ENCODE assay signal across 8 cellular contexts in the genomic region with DNA sequence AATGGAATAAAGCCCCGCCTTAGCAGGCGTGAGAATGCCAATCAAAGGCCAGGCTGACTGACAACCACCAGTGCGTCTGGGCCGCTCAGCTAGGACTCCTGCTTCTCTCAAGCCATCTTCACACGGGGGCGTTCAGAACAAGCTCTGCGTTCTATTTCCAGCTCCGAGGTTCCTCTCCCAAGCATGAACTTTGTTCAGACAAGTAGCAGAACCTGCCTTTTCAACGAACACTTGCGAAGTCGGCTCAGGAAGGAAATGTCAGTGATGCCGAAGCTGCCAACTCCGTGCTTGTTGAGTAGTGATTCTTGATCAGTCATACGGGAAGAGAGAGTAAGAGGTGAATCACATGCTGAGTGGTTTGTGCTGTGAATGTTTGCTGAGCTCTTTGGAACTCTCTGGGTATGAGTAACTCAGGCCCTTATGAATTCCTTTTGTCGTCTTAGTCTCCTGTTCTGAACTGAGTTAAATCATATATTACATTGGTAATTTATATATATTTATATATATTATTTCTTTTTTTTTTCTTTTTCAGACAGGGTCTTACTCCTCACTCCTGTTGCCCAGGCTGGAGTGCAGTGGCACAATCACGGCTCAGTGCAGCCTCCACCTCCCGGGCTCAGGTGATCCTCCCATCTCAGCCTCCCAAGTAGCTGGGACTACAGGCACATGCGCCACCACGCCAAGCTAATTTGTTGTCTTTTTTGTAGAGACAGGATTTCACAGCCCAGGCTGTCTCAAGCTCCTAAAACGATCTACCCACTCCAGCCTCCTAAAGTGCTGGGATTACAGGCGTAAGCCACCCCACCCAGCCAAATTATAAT. TPM values are rescaled to one million over a fixed set of nuclear protein-coding genes. Genes with fewer than 3 reads are reported as not detected.
A peak's percentile ranks its signal among the peaks of the same experiment; 100 is the strongest.
DNase-seq lines count a peak whose midpoint lies in the region; ATAC-seq and TF ChIP-seq lines count a peak whose summit lies in the region.

No MANE protein-coding gene starts in this region.

- peak; percentile 63 for ATAC-seq in GM18508 (IDR thresholded peaks at IDR 0.05; ENCODE audit: insufficient read depth, unreplicated experiment)
- ATAC-seq in HG02798 (IDR thresholded peaks at IDR 0.05; ENCODE audit: poor library complexity, unreplicated experiment) = peak; percentile 76
- ATAC-seq in left lobe of liver = peak; percentile 27
- peak; percentile 99 for ATAC-seq in stimulated activated naive CD8-positive, alpha-beta T cell treated with anti-CD3 and anti-CD28 coated beads, Interleukin-15, Interleukin-2, amounts not matched to agents 100 U/mL and 50 U/mL, for 24 hours
- ATAC-seq in HG03025 (IDR thresholded peaks at IDR 0.05; ENCODE audit: low FRiP score, unreplicated experiment) = no peak

- H2AFZ ChIP-seq in PC-9 = peak overlapping the region; percentile 65; the same call in 1 of the 2 replicates

- H3F3A ChIP-seq in PC-9 (ENCODE audit: insufficient read depth, low read depth) = peaks cover 17% of the 10 kb centered on the region; the same call in 1 of the 2 replicates

- no peaks in the 10 kb centered on the region for H3K9me2 ChIP-seq in PC-9 (ENCODE audit: insufficient read depth)

- DNase-seq in PC-9 (peak; percentile 46 to 86), left lobe of liver (ENCODE audit: low spot score) (no peak), SHP77 (lab: John Stamatoyannopoulos, UW) (no peak)
- DNase-seq in activated naive CD4-positive, alpha-beta T cell treated with anti-CD3 and anti-CD28 coated beads, Interleukin-2, amount 50 U/mL, for 16 hours = peak; percentile 66
- DNase-seq in stimulated activated naive CD8-positive, alpha-beta T cell treated with anti-CD3 and anti-CD28 coated beads, Interleukin-15, Interleukin-2, amounts not matched to agents 100 U/mL and 50 U/mL, for 24 hours = peak; percentile 59

- TF ChIP-seq CTCF in PC-9 (conservative IDR thresholded peaks at IDR 0.05) = no peak

- BruUV-seq in PC-9 (replicated peaks; lab: Mats Ljungman, UMichigan) = no TSS peak

- CTCF ChIA-PET in PC-9 (lab: Charles Lee) = interaction anchor here (0.6 to 0.7 kb wide), 2 partner anchors 12 to 33 kb away, joined by 3 read pairs; no protein-coding TSS in a partner anchor

- H3K27ac ChIP-seq in PC-9 = peak overlapping the region; percentile 53

- no peaks in the 10 kb centered on the region for H3K36me3 ChIP-seq in PC-9 (ENCODE audit: low read depth)

- no peaks in the 10 kb centered on the region for H3K79me2 ChIP-seq in PC-9 (ENCODE audit: low read depth)

- H3K27me3 ChIP-seq in PC-9 (ENCODE audit: insufficient read depth, low read depth) = no peaks in the 10 kb centered on the region

- no peaks in the 10 kb centered on the region; the same call in 1 of the 2 replicates for H3K4me1 ChIP-seq in PC-9 (replicated peaks; ENCODE audit: insufficient read depth)

- H3K9me3 ChIP-seq in PC-9 (ENCODE audit: insufficient read depth, low read depth) = no peaks in the 10 kb centered on the region

- intact Hi-C loops in PC-9 (cut with micrococcal nuclease; ENCODE audit: unreplicated experiment) = no loop called here

- H3K4me2 ChIP-seq in PC-9 = peak overlapping the region; percentile 58

- POLR2A ChIA-PET in PC-9 (lab: Charles Lee; ENCODE audit: unreplicated experiment) = interaction anchor here (0.6 to 0.7 kb wide), 2 partner anchors 16 to 143 kb away, joined by 3 to 4 read pairs; no protein-coding TSS in a partner anchor

- no peaks in the 10 kb centered on the region for H4K20me1 ChIP-seq in PC-9 (ENCODE audit: insufficient read depth)

- H3K4me3 ChIP-seq in PC-9 = no peak overlapping the region; the same call in 1 of the 2 replicates

RNA-seq across cellular contexts. Expression of a gene that starts 29.4 kb away (rescaled TPM):
- total RNA-seq in PC-9 (2021) (6.3 and 6.6 TPM in 2 replicates), left lobe of liver (5.2 TPM)

Comparison
In these comparisons a context has a peak if more than half of its experiments do, and no peak if none do; other contexts are left out.
1. DNase-seq: peak in PC-9 (2 of 2), activated naive CD4-positive, alpha-beta T cell treated with anti-CD3 and anti-CD28 coated beads, Interleukin-2, amount 50 U/mL, for 16 hours (single experiment) and stimulated activated naive CD8-positive, alpha-beta T cell treated with anti-CD3 and anti-CD28 coated beads, Interleukin-15, Interleukin-2, amounts not matched to agents 100 U/mL and 50 U/mL, for 24 hours (single experiment); none in left lobe of liver (single experiment) and SHP77 (0 of 2).